16 cellular contexts compared by ENCODE assay signal in the genomic region with DNA sequence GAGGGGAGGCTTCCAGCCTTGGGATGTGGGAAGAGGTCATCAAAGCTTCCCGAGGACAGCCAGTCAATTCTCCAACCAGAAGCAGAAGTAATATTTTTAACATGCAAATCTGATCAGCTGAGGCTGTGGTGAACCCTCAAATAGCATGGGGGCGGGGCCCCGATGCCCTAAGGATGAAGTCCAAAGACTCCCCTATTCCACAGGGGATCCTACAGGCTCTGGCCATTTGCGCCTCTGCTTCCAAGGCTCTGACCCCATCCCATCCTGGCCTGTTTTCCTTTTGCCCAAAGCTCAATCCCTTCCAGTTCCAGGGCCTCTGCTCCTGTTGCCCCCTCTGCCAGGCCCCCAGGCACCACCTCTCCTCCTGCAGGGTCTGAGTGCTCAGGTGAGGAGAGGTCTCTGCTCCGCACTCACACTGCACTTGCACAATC. TPM values are rescaled to one million over a fixed set of nuclear protein-coding genes. Genes with fewer than 3 reads are reported as not detected.
A peak's percentile ranks its signal among the peaks of the same experiment; 100 is the strongest.
DNase-seq lines count a peak whose midpoint lies in the region; ATAC-seq and TF ChIP-seq lines count a peak whose summit lies in the region.
"Had no signal": no experiment of that assay in that cellular context is flagged by ENCODE, and none has a peak within 500 bp of the region (broad histone marks: within the 10 kb centered on the region; RNA-seq: fewer than 3 reads in every experiment).

No MANE protein-coding gene starts in this region.

- H3K4me1 Mint-ChIP-seq in activated naive CD4-positive, alpha-beta T cell treated with anti-CD3 and anti-CD28 coated beads, Interleukin-2, amount 10 ng/mL, durations not matched to agents 7 days and 5 days = peaks cover 90% of the 10 kb centered on the region
- peaks cover 56% of the 10 kb centered on the region for H3K4me1 Mint-ChIP-seq in activated naive CD8-positive, alpha-beta T cell treated with anti-CD3 and anti-CD28 coated beads, Interleukin-2, amount 10 ng/mL, durations not matched to agents 7 days and 5 days

- H3K4me3 Mint-ChIP-seq in activated naive CD4-positive, alpha-beta T cell treated with anti-CD3 and anti-CD28 coated beads, Interleukin-2, amount 10 ng/mL, durations not matched to agents 7 days and 5 days = no peak overlapping the region
- H3K4me3 Mint-ChIP-seq in activated naive CD8-positive, alpha-beta T cell treated with anti-CD3 and anti-CD28 coated beads, Interleukin-2, amount 10 ng/mL, durations not matched to agents 7 days and 5 days = no peak overlapping the region

- 44 to 65% (median 54%) methylated on average over 5 of the region's 5 CpGs for WGBS in spleen, 5 donors

- TF ChIP-seq POLR2A in spleen (IDR thresholded peaks at IDR 0.05) = no peak

- H3K27ac Mint-ChIP-seq in activated naive CD4-positive, alpha-beta T cell treated with anti-CD3 and anti-CD28 coated beads, Interleukin-2, amount 10 ng/mL, durations not matched to agents 7 days and 5 days = peak overlapping the region; percentile 71
- H3K27ac Mint-ChIP-seq in activated naive CD8-positive, alpha-beta T cell treated with anti-CD3 and anti-CD28 coated beads, Interleukin-2, amount 10 ng/mL, durations not matched to agents 7 days and 5 days = peak overlapping the region; percentile 99

- no peaks in the 10 kb centered on the region for H3K36me3 ChIP-seq in spleen

- H3K27ac ChIP-seq in spleen = peak overlapping the region; percentile 30 to 99 (median 96)

- CTCF ChIA-PET in activated naive CD4-positive, alpha-beta T cell treated with anti-CD3 and anti-CD28 coated beads, Interleukin-2, amount 10 ng/mL, durations not matched to agents 7 days and 5 days (lab: Charles Lee) = interaction anchor here (0.9 to 23.0 kb wide), 4 partner anchors 18 to 141 kb away, joined by 3 to 880 read pairs (median 179); no protein-coding TSS in a partner anchor

- TF ChIP-seq CTCF in spleen (IDR thresholded peaks at IDR 0.05 in 8 of 11, conservative IDR thresholded peaks at IDR 0.05 in 3 of 11) = no peak

- H3K36me3 Mint-ChIP-seq in activated naive CD4-positive, alpha-beta T cell treated with anti-CD3 and anti-CD28 coated beads, Interleukin-2, amount 10 ng/mL, durations not matched to agents 7 days and 5 days = peaks cover 5% of the 10 kb centered on the region
- H3K36me3 Mint-ChIP-seq in activated naive CD8-positive, alpha-beta T cell treated with anti-CD3 and anti-CD28 coated beads, Interleukin-2, amount 10 ng/mL, durations not matched to agents 7 days and 5 days = peaks cover 2% of the 10 kb centered on the region

- H3K9me3 ChIP-seq in spleen = no peaks in the 10 kb centered on the region

- intact Hi-C loops in spleen (cut with DNase I; ENCODE audit: low total_unique reads) = loop anchor here (10.0 kb wide), 1 partner anchor 430 kb away; the partner anchor contains the start of gene C15orf39

- peak overlapping the region in 1 of 8 donors; percentile 10 for H3K4me3 ChIP-seq in spleen

- H3K27me3 Mint-ChIP-seq in activated naive CD4-positive, alpha-beta T cell treated with anti-CD3 and anti-CD28 coated beads, Interleukin-2, amount 10 ng/mL, durations not matched to agents 7 days and 5 days = peaks cover 10% of the 10 kb centered on the region
- no peaks in the 10 kb centered on the region for H3K27me3 Mint-ChIP-seq in activated naive CD8-positive, alpha-beta T cell treated with anti-CD3 and anti-CD28 coated beads, Interleukin-2, amount 10 ng/mL, durations not matched to agents 7 days and 5 days

- peaks cover 69 to 98% (median 91%) of the 10 kb centered on the region in 6 donors for H3K4me1 ChIP-seq in spleen

- POLR2A ChIA-PET in activated naive CD8-positive, alpha-beta T cell treated with anti-CD3 and anti-CD28 coated beads, Interleukin-2, amount 10 ng/mL, durations not matched to agents 7 days and 5 days (lab: Charles Lee) = interaction anchor here (1.5 to 21.9 kb wide), 2 partner anchors 18 to 70 kb away, joined by 3 to 709 read pairs; no protein-coding TSS in a partner anchor

- ATAC-seq in activated naive CD8-positive, alpha-beta T cell treated with anti-CD3 and anti-CD28 coated beads, Interleukin-2, amount 10 ng/mL, durations not matched to agents 7 days and 5 days (ENCODE audit: low read depth) = no peak

- no peak for DNase-seq in activated naive CD4-positive, alpha-beta T cell treated with anti-CD3 and anti-CD28 coated beads, Interleukin-2, amount 10 ng/mL, durations not matched to agents 7 days and 5 days
- DNase-seq in activated naive CD4-positive, alpha-beta T cell treated with Interleukin-2 at 50 U/mL for 16 hours = no peak
- DNase-seq in NAMALWA (ENCODE audit: low spot score) (peak; percentile 53), spleen (peak; percentile 77), NCI-H345 (lab: John Stamatoyannopoulos, UW) (no peak), OCI-M2 (lab: John Stamatoyannopoulos, UW; ENCODE audit: unreplicated experiment) (no peak)
- no peak for DNase-seq in activated naive CD8-positive, alpha-beta T cell treated with anti-CD3 and anti-CD28 coated beads, Interleukin-2, amount 10 ng/mL, durations not matched to agents 7 days and 5 days
- no peak for DNase-seq in effector CD8-positive, alpha-beta T cell (lab: John Stamatoyannopoulos, UW)
- DNase-seq: activated CD8-positive, alpha-beta memory T cell treated with anti-CD3 and anti-CD28 coated beads, Interleukin-2, amount 50 U/mL, for 4 hours; effector CD4-positive, alpha-beta T cell; NCI-H1105 treated with DMSO at 0.1 percent for 48 hours; NCI-H510A treated with DMSO at 0.1 percent for 48 hours had no signal

- H3K27me3 ChIP-seq in spleen (replicated peaks in 1 of 7) = no peaks in the 10 kb centered on the region

- no peaks in the 10 kb centered on the region for H3K9me3 Mint-ChIP-seq in activated naive CD4-positive, alpha-beta T cell treated with anti-CD3 and anti-CD28 coated beads, Interleukin-2, amount 10 ng/mL, durations not matched to agents 7 days and 5 days
- H3K9me3 Mint-ChIP-seq in activated naive CD8-positive, alpha-beta T cell treated with anti-CD3 and anti-CD28 coated beads, Interleukin-2, amount 10 ng/mL, durations not matched to agents 7 days and 5 days = no peaks in the 10 kb centered on the region

RNA-seq across cellular contexts. Expression of gene CSK, which starts 6.7 kb away (rescaled TPM):
- total RNA-seq in activated naive CD8-positive, alpha-beta T cell treated with anti-CD3 and anti-CD28 coated beads, Interleukin-2, amount 10 ng/mL, durations not matched to agents 7 days and 5 days = 100 to 1,000 TPM; 269 to 281 TPM
- 100 to 1,000 TPM; 121 to 281 (median 197) TPM for total RNA-seq in spleen
- polyA plus RNA-seq in spleen = 100 to 1,000 TPM; 150 to 244 (median 187) TPM

RNA-seq across cellular contexts. Expression of gene CYP1A2, which starts 26.5 kb away (rescaled TPM):
- total RNA-seq in activated naive CD8-positive, alpha-beta T cell treated with anti-CD3 and anti-CD28 coated beads, Interleukin-2, amount 10 ng/mL, durations not matched to agents 7 days and 5 days = not detected
- not detected for total RNA-seq in spleen
- not detected for polyA plus RNA-seq in spleen
- total RNA-seq: fibroblast of villous mesenchyme, HT1080, ureter had no signal

RNA-seq across cellular contexts. Expression of gene LMAN1L, which starts 37.5 kb away (rescaled TPM):
- total RNA-seq in activated naive CD8-positive, alpha-beta T cell treated with anti-CD3 and anti-CD28 coated beads, Interleukin-2, amount 10 ng/mL, durations not matched to agents 7 days and 5 days = under 1 TPM; 0.36 to 0.37 TPM
- 100 to 1,000 TPM in 4 of 7 donors, 10 to 100 TPM in 3; 55.3 to 164 (median 106) TPM for total RNA-seq in spleen
- polyA plus RNA-seq in spleen = 10 to 100 TPM in 2 of 3 donors, 1 to 10 TPM in 1; 2.4 to 36.8 (median 25.6) TPM
- total RNA-seq: fibroblast of villous mesenchyme, mucosa of gallbladder, ureter had no signal

RNA-seq across cellular contexts. Expression of gene CYP1A1, which starts 49.8 kb away (rescaled TPM):
- total RNA-seq in activated naive CD8-positive, alpha-beta T cell treated with anti-CD3 and anti-CD28 coated beads, Interleukin-2, amount 10 ng/mL, durations not matched to agents 7 days and 5 days = 10 to 100 TPM; 12.0 to 12.4 TPM
- total RNA-seq in spleen = 1 to 10 TPM in 1 of 7 donors, not detected in 6; 1.1 TPM
- under 1 TPM; 0.03 to 0.06 (median 0.04) TPM for polyA plus RNA-seq in spleen
- total RNA-seq: fibroblast of villous mesenchyme, ureter had no signal

RNA-seq across cellular contexts. Expression of gene CPLX3, which starts 51.3 kb away (rescaled TPM):
- under 1 TPM; 0.17 to 0.28 TPM for total RNA-seq in activated naive CD8-positive, alpha-beta T cell treated with anti-CD3 and anti-CD28 coated beads, Interleukin-2, amount 10 ng/mL, durations not matched to agents 7 days and 5 days
- total RNA-seq in spleen = 10 to 100 TPM; 17.7 to 73.7 (median 37.0) TPM
- polyA plus RNA-seq in spleen = 100 to 1,000 TPM in 2 of 3 donors, 10 to 100 TPM in 1; 28.9 to 207 (median 127) TPM
- total RNA-seq: fibroblast of villous mesenchyme, mucosa of gallbladder, ureter had no signal

Comparison
In these comparisons a context has a peak if more than half of its experiments do, and no peak if none do; other contexts are left out.
1. DNase-seq: peak in NAMALWA (single experiment) and spleen (single experiment); none in activated naive CD4-positive, alpha-beta T cell treated with anti-CD3 and anti-CD28 coated beads, Interleukin-2, amount 10 ng/mL, durations not matched to agents 7 days and 5 days (single experiment), activated naive CD4-positive, alpha-beta T cell treated with Interleukin-2 at 50 U/mL for 16 hours (single experiment), activated naive CD8-positive, alpha-beta T cell treated with anti-CD3 and anti-CD28 coated beads, Interleukin-2, amount 10 ng/mL, durations not matched to agents 7 days and 5 days (single experiment), effector CD8-positive, alpha-beta T cell (single experiment), NCI-H345 (single experiment) and OCI-M2 (single experiment).
2. RNA of gene LMAN1L, which starts 37.5 kb away (total RNA-seq): 55.3 to 164 TPM in spleen; 0.36 to 0.37 TPM in activated naive CD8-positive, alpha-beta T cell treated with anti-CD3 and anti-CD28 coated beads, Interleukin-2, amount 10 ng/mL, durations not matched to agents 7 days and 5 days; every median in the first group is over 10 times any median in the second.